8 cellular contexts compared by ENCODE assay signal in the genomic region with DNA sequence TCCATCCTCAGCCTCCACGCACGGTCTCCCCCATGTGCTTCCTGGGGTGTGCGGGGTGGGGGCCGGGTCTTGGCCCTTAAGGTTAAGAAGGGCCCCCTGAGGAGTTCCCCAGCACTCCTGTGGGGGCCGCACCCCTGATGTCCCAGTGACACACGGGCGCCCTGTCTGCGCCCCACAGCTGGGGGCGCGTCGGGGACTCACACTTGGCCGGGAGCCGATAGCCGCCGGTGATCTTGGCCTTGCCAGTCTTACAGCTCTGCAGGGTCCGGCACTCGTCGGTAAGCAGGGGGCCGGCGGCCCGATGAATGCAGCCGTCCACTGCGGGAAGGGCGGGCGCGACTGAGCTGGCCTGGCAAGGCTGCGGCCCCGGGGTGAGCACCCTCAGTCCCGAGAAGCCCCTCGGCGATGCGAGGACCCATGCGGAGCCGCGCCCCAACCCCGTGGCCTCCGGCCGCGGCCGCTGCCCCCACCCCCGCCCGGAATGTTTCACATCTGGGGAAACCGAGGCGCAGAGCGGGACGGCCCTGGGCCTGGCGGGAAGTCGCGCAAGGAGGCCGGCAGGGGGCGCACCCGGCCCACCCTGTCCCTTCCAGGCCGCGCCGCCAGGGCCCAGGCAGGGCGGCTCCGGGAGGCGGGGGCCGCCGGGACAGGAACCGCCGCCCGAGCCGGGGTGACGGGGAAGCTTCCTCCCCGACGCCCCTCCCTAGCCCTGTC.
DNase-seq lines count a peak whose midpoint lies in the region; ATAC-seq and TF ChIP-seq lines count a peak whose summit lies in the region.

No MANE protein-coding gene starts in this region.

- no peaks in the 10 kb centered on the region for H3K9me3 ChIP-seq in neutrophil
- H3K9me3 ChIP-seq in subcutaneous abdominal adipose tissue (ENCODE audit: control insufficient read depth in 5 of 5, low read length in 5 of 5) = no peaks in the 10 kb centered on the region

- DNase-seq in NCI-H345 (lab: John Stamatoyannopoulos, UW) = peak; percentile 70
- peak; percentile 56 for DNase-seq in activated gamma-delta T cell (lab: John Stamatoyannopoulos, UW)
- peak; percentile 46 for DNase-seq in fibroblast of the conjunctiva (ENCODE audit: low read depth)
- no peak for DNase-seq in NCI-H2081 (lab: John Stamatoyannopoulos, UW)

- ATAC-seq in GM18867 (IDR thresholded peaks at IDR 0.05; ENCODE audit: unreplicated experiment) = peak; percentile 43
- ATAC-seq in HG03457 (IDR thresholded peaks at IDR 0.05; ENCODE audit: unreplicated experiment) = no peak

- H3K9ac ChIP-seq in subcutaneous abdominal adipose tissue (ENCODE audit: low read length in 5 of 5) = peak overlapping the region in 3 of 5 donors; percentile 52 to 60 (median 56)

- H3K27ac ChIP-seq in neutrophil = no peak overlapping the region
- no peak overlapping the region for H3K27ac ChIP-seq in subcutaneous abdominal adipose tissue (ENCODE audit: low read depth, low read length)

- H3K4me3 ChIP-seq in neutrophil (ENCODE audit: low read depth in 1 of 2, low read length in 1 of 2) = peak overlapping the region; percentile 29 to 60
- H3K4me3 ChIP-seq in subcutaneous abdominal adipose tissue (ENCODE audit: low read depth in 1 of 5, low read length in 5 of 5) = peak overlapping the region in 4 of 5 donors; percentile 48 to 61 (median 55)

- H3K36me3 ChIP-seq in neutrophil = peaks cover 40% of the 10 kb centered on the region
- peaks cover 0 to 34% (median 31%) of the 10 kb centered on the region in 5 donors for H3K36me3 ChIP-seq in subcutaneous abdominal adipose tissue (ENCODE audit: control insufficient read depth in 5 of 5, insufficient read depth in 5 of 5, low read length in 5 of 5)

- TF ChIP-seq CTCF in neutrophil (IDR thresholded peaks at IDR 0.05) = peak; percentile 70

- H3K4me1 ChIP-seq in neutrophil (ENCODE audit: control insufficient read depth in 1 of 2, insufficient read depth in 1 of 2, low read depth in 1 of 2, low read length in 1 of 2) (peaks cover 28 to 36% of the 10 kb centered on the region in 2 experiments), subcutaneous abdominal adipose tissue (ENCODE audit: control insufficient read depth in 5 of 5, insufficient read depth in 5 of 5, low read length in 5 of 5) (peaks cover 0 to 48% (median 36%) of the 10 kb centered on the region in 5 donors)

- peaks cover 71% of the 10 kb centered on the region for H3K27me3 ChIP-seq in neutrophil
- H3K27me3 ChIP-seq in subcutaneous abdominal adipose tissue (ENCODE audit: control insufficient read depth in 5 of 5, insufficient read depth in 4 of 5, low read length in 5 of 5) = peaks cover 0 to 4% (median 0%) of the 10 kb centered on the region in 5 donors

Comparison
In these comparisons a context has a peak if more than half of its experiments do, and no peak if none do; other contexts are left out.
1. DNase-seq: peak in NCI-H345 (single experiment), activated gamma-delta T cell (single experiment) and fibroblast of the conjunctiva (single experiment); none in NCI-H2081 (0 of 2).